In the genomic region with DNA sequence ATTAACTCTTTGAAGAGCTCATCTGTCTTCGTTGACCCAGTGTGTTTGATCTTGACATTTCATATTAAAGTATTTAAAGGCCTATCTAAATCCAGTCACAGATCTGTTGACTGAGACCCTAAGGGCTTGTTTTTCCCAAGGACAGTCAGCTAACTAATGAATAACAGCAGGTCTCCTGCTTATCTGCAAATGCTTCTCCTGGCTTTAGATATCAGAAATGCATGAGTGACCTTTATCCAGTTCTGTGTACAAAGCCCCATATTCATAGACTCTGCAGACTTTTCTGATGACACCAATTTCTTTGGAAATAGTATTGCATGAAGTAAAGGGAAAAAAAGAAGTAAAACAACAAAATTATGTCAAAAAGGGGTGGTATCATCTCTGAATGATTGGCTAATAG, we compare ENCODE assay signal across 24 cellular contexts.
DNase-seq lines count a peak whose midpoint lies in the region; ATAC-seq and TF ChIP-seq lines count a peak whose summit lies in the region.
"Had no signal": no experiment of that assay in that cellular context is flagged by ENCODE, and none has a peak within 500 bp of the region (broad histone marks: within the 10 kb centered on the region; RNA-seq: fewer than 3 reads in every experiment).

No MANE protein-coding gene starts in this region.

- WGBS in psoas muscle, 3 donors, result 51 to 81% (median 53%) methylated on average over 1 of the region's 1 CpG

- intact Hi-C loops in psoas muscle (cut with DNase I), result no loop called here

- H3K36me3 ChIP-seq in psoas muscle (ENCODE audit: insufficient read depth in 1 of 2, low read depth in 1 of 2), result peaks cover 0 to 72% of the 10 kb centered on the region in 2 donors

- H3K36me3 Mint-ChIP-seq in glutamatergic neuron (ENCODE audit: unreplicated experiment), result peaks cover 7% of the 10 kb centered on the region

- H3K9me3 Mint-ChIP-seq in glutamatergic neuron (ENCODE audit: unreplicated experiment), result peaks cover 7% of the 10 kb centered on the region
- H3K9me3 Mint-ChIP-seq: activated CD4-positive, alpha-beta memory T cell treated with anti-CD3 and anti-CD28 coated beads, Interleukin-2, amount 10 ng/mL, durations not matched to agents 7 days and 5 days had no signal

- peak overlapping the region; percentile 43 for H3K27ac Mint-ChIP-seq in glutamatergic neuron (ENCODE audit: unreplicated experiment)
- H3K27ac Mint-ChIP-seq: activated CD4-positive, alpha-beta memory T cell treated with anti-CD3 and anti-CD28 coated beads, Interleukin-2, amount 10 ng/mL, durations not matched to agents 7 days and 5 days had no signal

- in situ Hi-C loops in SK-MEL-5 (cut with HindIII; ENCODE audit: low pct_unique_long_range_greater_than_20kb, low sequenced_read_pairs), result no loop called here

- peak overlapping the region; percentile 6 for H3K27ac ChIP-seq in psoas muscle
- H3K27ac ChIP-seq: prostate gland, upper lobe of right lung had no signal

- peak overlapping the region; percentile 20 for H3K4me3 Mint-ChIP-seq in glutamatergic neuron (ENCODE audit: unreplicated experiment)
- H3K4me3 Mint-ChIP-seq: activated CD4-positive, alpha-beta memory T cell treated with anti-CD3 and anti-CD28 coated beads, Interleukin-2, amount 10 ng/mL, durations not matched to agents 7 days and 5 days had no signal

- H3K4me1 Mint-ChIP-seq in glutamatergic neuron (ENCODE audit: low read depth, unreplicated experiment), result peaks cover 31% of the 10 kb centered on the region

- no peak overlapping the region for H3K4me3 ChIP-seq in psoas muscle
- H3K4me3 ChIP-seq: esophagus squamous epithelium, gastroesophageal sphincter, lung, prostate gland, upper lobe of right lung had no signal

- TF ChIP-seq CTCF in glutamatergic neuron (IDR thresholded peaks at IDR 0.05; ENCODE audit: partially characterized antibody, unreplicated experiment) (no peak), psoas muscle (IDR thresholded peaks at IDR 0.05) (no peak)

- peaks cover 33% of the 10 kb centered on the region for H3K4me1 ChIP-seq in psoas muscle
- H3K4me1 ChIP-seq: upper lobe of right lung had no signal

- DNase-seq in NCI-H82 (lab: John Stamatoyannopoulos, UW), result peak; percentile 41
- no peak for DNase-seq in NCI-H82 treated with DMSO at 0.1 percent for 48 hours (lab: John Stamatoyannopoulos, UW; ENCODE audit: unreplicated experiment)
- DNase-seq in SK-MEL-5 (ENCODE audit: low read depth, low spot score), result peak; percentile 86
- no peak for DNase-seq in glutamatergic neuron
- no peak for DNase-seq in psoas muscle
- DNase-seq in HCEC 1CT, result no peak
- DNase-seq: activated CD4-positive, alpha-beta memory T cell treated with anti-CD3 and anti-CD28 coated beads, Interleukin-2, amount 10 ng/mL, durations not matched to agents 7 days and 5 days; activated gamma-delta T cell; activated T-cell treated with anti-CD3 and anti-CD28 coated beads for 4 hours; AML-193; esophagus squamous epithelium; GF-D8; islet precursor cell; Kasumi-1; NCI-H1694 treated with DMSO at 0.1 percent for 48 hours; OCI-M1; stimulated activated CD4-positive, alpha-beta T cell treated with anti-CD3 and anti-CD28 coated beads, Interleukin-1b, Interleukin-23, amount 100 ng/mL, for 48 hours; upper lobe of right lung had no signal

- no peaks in the 10 kb centered on the region for H3K27me3 Mint-ChIP-seq in glutamatergic neuron (ENCODE audit: unreplicated experiment)
- H3K27me3 Mint-ChIP-seq: activated CD4-positive, alpha-beta memory T cell treated with anti-CD3 and anti-CD28 coated beads, Interleukin-2, amount 10 ng/mL, durations not matched to agents 7 days and 5 days had no signal

- H3K9me3 ChIP-seq in psoas muscle, result no peaks in the 10 kb centered on the region
- H3K9me3 ChIP-seq: esophagus squamous epithelium, gastroesophageal sphincter, prostate gland, upper lobe of right lung had no signal

- H3K27me3 ChIP-seq in psoas muscle (ENCODE audit: insufficient read depth in 3 of 3, low read length in 2 of 3), result no peaks in the 10 kb centered on the region
- H3K27me3 ChIP-seq: esophagus squamous epithelium, gastroesophageal sphincter, upper lobe of right lung had no signal

- ATAC-seq in psoas muscle (no peak), HG03521 (IDR thresholded peaks at IDR 0.05; ENCODE audit: unreplicated experiment) (no peak), HG02623 (IDR thresholded peaks at IDR 0.05; ENCODE audit: unreplicated experiment) (no peak)
- ATAC-seq: activated CD4-positive, CD25-positive, alpha-beta regulatory T cell treated with anti-CD3 and anti-CD28 coated beads, Interleukin-2, amount 50 U/mL, for 24 hours; gastroesophageal sphincter; upper lobe of right lung had no signal

Comparison
In these comparisons a context has a peak if more than half of its experiments do, and no peak if none do; other contexts are left out.
1. DNase-seq: peak in NCI-H82 (single experiment) and SK-MEL-5 (single experiment); none in NCI-H82 treated with DMSO at 0.1 percent for 48 hours (single experiment), glutamatergic neuron (single experiment), psoas muscle (0 of 2) and HCEC 1CT (single experiment).